Comparison of ENCODE assay signal across 9 cellular contexts in the genomic region with DNA sequence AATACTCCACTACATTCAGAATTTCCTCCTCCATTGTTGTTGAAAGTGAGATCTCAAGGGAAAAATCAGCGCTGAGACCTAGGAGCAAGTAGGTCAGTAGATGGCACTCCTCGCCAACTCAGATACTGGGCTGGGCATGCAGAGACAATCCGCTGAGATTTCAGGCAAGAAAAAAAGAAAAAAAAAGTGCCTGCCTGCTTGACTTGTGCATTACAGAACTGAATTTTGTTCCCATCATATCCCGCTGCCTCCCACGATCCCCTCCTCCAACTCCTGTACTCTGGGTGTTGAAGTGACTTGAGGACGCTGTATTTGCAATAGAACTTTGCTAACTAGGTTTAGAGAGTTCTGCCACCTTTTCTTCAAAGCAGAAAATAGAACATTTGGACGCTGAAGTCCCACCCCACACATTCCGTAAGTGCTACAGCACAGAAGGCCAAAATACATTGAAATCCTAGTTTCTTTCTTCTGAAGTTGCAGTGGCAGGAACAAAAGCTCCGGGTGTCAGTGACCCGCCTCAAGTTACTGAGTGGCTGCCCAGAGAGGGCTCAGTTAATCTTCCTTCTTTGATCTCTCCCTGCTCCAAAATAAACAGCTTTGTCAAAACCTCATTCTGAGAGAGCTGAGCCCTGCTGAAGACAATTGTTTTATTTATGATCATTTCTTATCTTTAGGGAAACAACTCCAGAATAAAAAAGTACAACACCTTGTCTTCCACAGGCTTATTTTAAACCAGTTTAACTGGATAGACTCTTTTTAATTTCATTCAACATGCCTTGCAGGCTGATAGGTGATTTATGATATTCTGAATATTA.
A peak's percentile ranks its signal among the peaks of the same experiment; 100 is the strongest.
DNase-seq lines count a peak whose midpoint lies in the region; ATAC-seq lines count a peak whose summit lies in the region.
"Had no signal": no experiment of that assay in that cellular context is flagged by ENCODE, and none has a peak within 500 bp of the region (broad histone marks: within the 10 kb centered on the region; RNA-seq: fewer than 3 reads in every experiment).

No MANE protein-coding gene starts in this region.

- ATAC-seq in HG02973 (IDR thresholded peaks at IDR 0.05; ENCODE audit: unreplicated experiment) (peak; percentile 41), esophagus mucosa (peak; percentile 81), GM21737 (IDR thresholded peaks at IDR 0.05; ENCODE audit: unreplicated experiment) (no peak)
- peak; percentile 51 for ATAC-seq in stimulated activated naive CD8-positive, alpha-beta T cell treated with anti-CD3 and anti-CD28 coated beads, Interleukin-15, Interleukin-2, amounts not matched to agents 100 U/mL and 50 U/mL, for 24 hours

- DNase-seq in GM04504 (ENCODE audit: low read depth) (peak; percentile 59), NCI-H446 treated with DMSO at 0.1 percent for 48 hours (lab: John Stamatoyannopoulos, UW) (peak; percentile 66), myocyte (ENCODE audit: low read depth) (peak; percentile 90)
- peak; percentile 9 for DNase-seq in activated CD8-positive, alpha-beta memory T cell treated with anti-CD3 and anti-CD28 coated beads, Interleukin-2, amount 50 U/mL, for 1 hour (ENCODE audit: extremely low read depth)
- peak; percentile 54 for DNase-seq in stimulated activated naive CD8-positive, alpha-beta T cell treated with anti-CD3 and anti-CD28 coated beads, Interleukin-15, Interleukin-2, amounts not matched to agents 100 U/mL and 50 U/mL, for 24 hours
- DNase-seq: natural killer cell had no signal

Comparison
In these comparisons a context has a peak if more than half of its experiments do, and no peak if none do; other contexts are left out.
1. DNase-seq: peak in every context shown above with its lines; median percentile 90 in myocyte; 66 in NCI-H446 treated with DMSO at 0.1 percent for 48 hours; 59 in GM04504; 54 in stimulated activated naive CD8-positive, alpha-beta T cell treated with anti-CD3 and anti-CD28 coated beads, Interleukin-15, Interleukin-2, amounts not matched to agents 100 U/mL and 50 U/mL, for 24 hours; 9 in activated CD8-positive, alpha-beta memory T cell treated with anti-CD3 and anti-CD28 coated beads, Interleukin-2, amount 50 U/mL, for 1 hour.